2 cellular contexts compared by ENCODE assay signal in the genomic region with DNA sequence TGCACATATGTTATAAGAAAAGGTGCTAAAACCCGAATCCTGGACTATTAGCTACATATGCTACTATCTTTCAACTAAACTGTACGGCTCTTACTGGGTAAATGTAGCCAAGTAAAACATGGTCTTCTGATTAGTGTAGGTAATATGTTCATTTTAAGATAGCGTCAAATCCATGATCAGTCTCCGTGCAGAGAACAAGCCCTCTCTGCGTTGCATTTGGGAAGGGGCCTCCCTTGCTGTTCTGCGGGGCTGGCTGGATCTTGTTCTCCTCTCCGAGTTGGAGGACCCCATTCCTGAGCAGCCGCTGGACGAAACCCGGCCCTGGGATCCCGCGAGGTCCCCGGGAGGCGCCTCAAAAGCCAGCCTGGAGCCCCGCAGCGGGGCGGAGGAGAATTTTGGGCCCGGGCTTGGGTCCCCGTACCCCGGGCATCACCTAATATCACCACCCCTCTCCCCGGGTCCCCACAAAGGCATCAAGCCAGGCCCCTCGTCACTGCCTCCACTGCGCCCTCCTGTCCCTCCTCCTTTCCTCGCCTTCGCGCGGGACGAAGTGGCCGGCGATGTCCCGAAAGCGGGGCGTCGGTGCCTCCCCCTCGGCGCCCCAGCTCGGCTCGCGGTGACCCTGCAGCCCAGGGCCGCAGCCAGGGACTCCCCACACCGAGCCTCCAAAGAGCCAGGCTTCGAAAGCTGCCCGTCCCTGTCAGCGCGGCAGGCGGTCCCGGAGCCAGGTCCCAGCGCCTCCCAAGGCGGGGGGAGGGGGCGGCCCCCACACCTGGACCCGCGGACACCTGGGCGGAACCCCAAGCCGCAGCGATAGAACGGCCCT.
TF ChIP-seq lines count a peak whose summit lies in the region.

No MANE protein-coding gene starts in this region.

TF ChIP-seq in GM23338, 12 proteins besides CTCF, POLR2A, EP300 and RAD21 (continued from another document):
- TF ChIP-seq, protein P1, sequence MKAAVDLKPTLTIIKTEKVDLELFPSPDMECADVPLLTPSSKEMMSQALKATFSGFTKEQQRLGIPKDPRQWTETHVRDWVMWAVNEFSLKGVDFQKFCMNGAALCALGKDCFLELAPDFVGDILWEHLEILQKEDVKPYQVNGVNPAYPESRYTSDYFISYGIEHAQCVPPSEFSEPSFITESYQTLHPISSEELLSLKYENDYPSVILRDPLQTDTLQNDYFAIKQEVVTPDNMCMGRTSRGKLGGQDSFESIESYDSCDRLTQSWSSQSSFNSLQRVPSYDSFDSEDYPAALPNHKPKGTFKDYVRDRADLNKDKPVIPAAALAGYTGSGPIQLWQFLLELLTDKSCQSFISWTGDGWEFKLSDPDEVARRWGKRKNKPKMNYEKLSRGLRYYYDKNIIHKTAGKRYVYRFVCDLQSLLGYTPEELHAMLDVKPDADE (IDR thresholded peaks at IDR 0.05), result no peak
- no peak for TF ChIP-seq ZNF331 (CRISPR knock-in tag; IDR thresholded peaks at IDR 0.05; ENCODE audit: low read depth)
- TF ChIP-seq STAT1 (IDR thresholded peaks at IDR 0.05; ENCODE audit: unreplicated experiment), result no peak
- TF ChIP-seq, protein P2, sequence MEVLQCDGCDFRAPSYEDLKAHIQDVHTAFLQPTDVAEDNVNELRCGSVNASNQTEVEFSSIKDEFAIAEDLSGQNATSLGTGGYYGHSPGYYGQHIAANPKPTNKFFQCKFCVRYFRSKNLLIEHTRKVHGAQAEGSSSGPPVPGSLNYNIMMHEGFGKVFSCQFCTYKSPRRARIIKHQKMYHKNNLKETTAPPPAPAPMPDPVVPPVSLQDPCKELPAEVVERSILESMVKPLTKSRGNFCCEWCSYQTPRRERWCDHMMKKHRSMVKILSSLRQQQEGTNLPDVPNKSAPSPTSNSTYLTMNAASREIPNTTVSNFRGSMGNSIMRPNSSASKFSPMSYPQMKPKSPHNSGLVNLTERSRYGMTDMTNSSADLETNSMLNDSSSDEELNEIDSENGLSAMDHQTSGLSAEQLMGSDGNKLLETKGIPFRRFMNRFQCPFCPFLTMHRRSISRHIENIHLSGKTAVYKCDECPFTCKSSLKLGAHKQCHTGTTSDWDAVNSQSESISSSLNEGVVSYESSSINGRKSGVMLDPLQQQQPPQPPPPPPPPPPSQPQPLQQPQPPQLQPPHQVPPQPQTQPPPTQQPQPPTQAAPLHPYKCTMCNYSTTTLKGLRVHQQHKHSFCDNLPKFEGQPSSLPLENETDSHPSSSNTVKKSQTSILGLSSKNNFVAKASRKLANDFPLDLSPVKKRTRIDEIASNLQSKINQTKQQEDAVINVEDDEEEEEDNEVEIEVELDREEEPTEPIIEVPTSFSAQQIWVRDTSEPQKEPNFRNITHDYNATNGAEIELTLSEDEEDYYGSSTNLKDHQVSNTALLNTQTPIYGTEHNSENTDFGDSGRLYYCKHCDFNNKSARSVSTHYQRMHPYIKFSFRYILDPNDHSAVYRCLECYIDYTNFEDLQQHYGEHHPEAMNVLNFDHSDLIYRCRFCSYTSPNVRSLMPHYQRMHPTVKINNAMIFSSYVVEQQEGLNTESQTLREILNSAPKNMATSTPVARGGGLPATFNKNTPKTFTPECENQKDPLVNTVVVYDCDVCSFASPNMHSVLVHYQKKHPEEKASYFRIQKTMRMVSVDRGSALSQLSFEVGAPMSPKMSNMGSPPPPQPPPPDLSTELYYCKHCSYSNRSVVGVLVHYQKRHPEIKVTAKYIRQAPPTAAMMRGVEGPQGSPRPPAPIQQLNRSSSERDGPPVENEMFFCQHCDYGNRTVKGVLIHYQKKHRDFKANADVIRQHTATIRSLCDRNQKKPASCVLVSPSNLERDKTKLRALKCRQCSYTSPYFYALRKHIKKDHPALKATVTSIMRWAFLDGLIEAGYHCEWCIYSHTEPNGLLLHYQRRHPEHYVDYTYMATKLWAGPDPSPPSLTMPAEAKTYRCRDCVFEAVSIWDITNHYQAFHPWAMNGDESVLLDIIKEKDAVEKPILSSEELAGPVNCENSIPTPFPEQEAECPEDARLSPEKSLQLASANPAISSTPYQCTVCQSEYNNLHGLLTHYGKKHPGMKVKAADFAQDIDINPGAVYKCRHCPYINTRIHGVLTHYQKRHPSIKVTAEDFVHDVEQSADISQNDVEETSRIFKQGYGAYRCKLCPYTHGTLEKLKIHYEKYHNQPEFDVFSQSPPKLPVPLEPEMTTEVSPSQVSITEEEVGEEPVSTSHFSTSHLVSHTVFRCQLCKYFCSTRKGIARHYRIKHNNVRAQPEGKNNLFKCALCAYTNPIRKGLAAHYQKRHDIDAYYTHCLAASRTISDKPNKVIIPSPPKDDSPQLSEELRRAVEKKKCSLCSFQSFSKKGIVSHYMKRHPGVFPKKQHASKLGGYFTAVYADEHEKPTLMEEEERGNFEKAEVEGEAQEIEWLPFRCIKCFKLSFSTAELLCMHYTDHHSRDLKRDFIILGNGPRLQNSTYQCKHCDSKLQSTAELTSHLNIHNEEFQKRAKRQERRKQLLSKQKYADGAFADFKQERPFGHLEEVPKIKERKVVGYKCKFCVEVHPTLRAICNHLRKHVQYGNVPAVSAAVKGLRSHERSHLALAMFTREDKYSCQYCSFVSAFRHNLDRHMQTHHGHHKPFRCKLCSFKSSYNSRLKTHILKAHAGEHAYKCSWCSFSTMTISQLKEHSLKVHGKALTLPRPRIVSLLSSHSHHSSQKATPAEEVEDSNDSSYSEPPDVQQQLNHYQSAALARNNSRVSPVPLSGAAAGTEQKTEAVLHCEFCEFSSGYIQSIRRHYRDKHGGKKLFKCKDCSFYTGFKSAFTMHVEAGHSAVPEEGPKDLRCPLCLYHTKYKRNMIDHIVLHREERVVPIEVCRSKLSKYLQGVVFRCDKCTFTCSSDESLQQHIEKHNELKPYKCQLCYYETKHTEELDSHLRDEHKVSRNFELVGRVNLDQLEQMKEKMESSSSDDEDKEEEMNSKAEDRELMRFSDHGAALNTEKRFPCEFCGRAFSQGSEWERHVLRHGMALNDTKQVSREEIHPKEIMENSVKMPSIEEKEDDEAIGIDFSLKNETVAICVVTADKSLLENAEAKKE (CRISPR knock-in tag; IDR thresholded peaks at IDR 0.05), result no peak
- no peak for TF ChIP-seq POLR2AphosphoS5 (IDR thresholded peaks at IDR 0.05; ENCODE audit: low read depth)
- TF ChIP-seq ZNF114 (CRISPR knock-in tag; IDR thresholded peaks at IDR 0.05), result no peak

TF ChIP-seq in K562, 482 proteins besides CTCF, POLR2A, EP300 and RAD21 (continued from another document):
- TF ChIP-seq, protein P3, sequence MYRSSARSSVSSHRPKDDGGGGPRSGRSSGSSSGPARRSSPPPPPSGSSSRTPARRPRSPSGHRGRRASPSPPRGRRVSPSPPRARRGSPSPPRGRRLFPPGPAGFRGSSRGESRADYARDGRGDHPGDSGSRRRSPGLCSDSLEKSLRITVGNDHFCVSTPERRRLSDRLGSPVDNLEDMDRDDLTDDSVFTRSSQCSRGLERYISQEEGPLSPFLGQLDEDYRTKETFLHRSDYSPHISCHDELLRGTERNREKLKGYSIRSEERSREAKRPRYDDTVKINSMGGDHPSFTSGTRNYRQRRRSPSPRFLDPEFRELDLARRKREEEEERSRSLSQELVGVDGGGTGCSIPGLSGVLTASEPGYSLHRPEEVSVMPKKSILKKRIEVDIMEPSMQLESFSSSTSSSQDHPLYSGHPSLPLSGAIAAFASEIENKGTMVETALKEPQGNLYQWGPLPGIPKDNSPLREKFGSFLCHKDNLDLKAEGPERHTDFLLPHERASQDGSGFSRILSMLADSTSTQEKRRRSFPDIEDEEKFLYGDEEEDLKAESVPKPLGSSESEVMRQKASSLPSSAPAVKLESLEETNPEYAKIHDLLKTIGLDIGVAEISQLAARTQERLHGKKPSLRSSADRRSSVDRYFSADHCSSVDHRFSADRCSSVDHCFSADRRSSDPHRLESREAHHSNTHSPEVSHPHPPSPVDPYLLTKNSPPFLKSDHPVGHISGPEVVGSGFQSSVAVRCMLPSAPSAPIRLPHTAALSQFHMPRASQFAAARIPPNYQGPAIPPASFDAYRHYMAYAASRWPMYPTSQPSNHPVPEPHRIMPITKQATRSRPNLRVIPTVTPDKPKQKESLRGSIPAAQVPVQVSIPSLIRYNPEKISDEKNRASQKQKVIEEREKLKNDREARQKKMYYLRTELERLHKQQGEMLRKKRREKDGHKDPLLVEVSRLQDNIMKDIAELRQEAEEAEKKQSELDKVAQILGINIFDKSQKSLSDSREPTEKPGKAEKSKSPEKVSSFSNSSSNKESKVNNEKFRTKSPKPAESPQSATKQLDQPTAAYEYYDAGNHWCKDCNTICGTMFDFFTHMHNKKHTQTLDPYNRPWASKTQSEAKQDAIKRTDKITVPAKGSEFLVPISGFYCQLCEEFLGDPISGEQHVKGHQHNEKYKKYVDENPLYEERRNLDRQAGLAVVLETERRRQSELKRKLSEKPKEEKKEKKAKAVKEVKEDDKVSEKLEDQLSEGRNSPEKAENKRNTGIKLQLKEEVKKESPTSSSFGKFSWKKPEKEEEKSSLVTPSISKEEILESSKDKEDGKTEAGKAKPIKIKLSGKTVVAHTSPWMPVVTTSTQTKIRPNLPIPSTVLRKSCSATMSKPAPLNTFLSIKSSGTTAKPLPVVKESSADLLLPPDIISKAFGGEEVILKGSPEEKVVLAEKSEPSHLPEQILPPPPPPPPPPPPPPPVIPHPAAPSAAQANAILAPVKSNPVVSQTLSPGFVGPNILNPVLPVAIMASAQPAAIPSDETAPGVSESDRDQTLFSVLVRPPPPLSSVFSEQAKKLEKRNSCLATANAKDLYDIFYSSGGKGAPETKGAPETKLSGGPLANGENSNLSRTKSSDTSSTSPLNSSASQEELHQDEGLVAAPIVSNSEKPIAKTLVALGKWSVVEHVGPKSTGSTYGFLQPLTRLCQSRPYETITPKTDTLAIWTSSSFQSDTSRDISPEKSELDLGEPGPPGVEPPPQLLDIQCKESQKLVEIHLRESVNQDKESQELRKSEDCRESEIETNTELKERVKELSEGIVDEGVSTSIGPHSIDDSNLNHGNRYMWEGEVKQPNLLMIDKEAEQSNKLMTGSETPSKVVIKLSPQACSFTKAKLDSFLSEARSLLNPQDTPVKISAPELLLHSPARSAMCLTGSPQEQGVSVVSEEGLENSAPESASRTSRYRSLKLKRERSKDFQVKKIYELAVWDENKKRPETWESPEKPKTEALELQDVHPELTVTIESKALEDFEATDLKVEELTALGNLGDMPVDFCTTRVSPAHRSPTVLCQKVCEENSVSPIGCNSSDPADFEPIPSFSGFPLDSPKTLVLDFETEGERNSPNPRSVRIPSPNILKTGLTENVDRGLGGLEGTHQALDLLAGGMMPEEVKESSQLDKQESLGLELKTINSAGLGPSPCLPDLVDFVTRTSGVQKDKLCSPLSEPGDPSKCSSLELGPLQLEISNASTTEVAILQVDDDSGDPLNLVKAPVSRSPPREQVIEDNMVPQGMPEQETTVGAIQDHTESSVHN (IDR thresholded peaks at IDR 0.05; ENCODE audit: borderline replicate concordance in 1 of 2, low read depth in 1 of 2), result no peak
